ENCODE assay signal across 14 cellular contexts in the genomic region with DNA sequence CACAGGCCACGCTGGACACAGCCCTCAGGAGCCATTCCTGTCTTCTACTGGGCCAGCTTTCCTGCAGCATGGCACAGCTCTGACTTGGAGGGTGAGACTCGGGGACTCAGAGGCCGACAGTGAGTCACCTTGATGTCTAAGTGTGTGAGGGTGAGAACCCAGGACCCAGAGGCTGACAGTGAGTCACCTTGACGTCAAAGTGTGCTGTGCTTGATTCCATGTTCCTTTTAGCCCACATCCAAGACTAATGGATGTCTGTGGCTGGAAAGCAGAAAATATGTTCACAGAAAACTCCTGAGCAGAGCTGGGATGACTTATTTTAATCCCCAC. TPM values are rescaled to one million over a fixed set of nuclear protein-coding genes. Genes with fewer than 3 reads are reported as not detected.
DNase-seq lines count a peak whose midpoint lies in the region; ATAC-seq and TF ChIP-seq lines count a peak whose summit lies in the region.
"Had no signal": no experiment of that assay in that cellular context is flagged by ENCODE, and none has a peak within 500 bp of the region (broad histone marks: within the 10 kb centered on the region; RNA-seq: fewer than 3 reads in every experiment).

No MANE protein-coding gene starts in this region.

- H3K36me3 ChIP-seq in thoracic aorta (no peaks in the 10 kb centered on the region), OCI-LY7 (ENCODE audit: insufficient read depth, low read length) (peaks cover 7% of the 10 kb centered on the region; the same call in 1 of the 2 replicates)
- H3K36me3 ChIP-seq: BE2C had no signal

- no peak for DNase-seq in activated CD8-positive, alpha-beta T cell treated with anti-CD3 and anti-CD28 coated beads for 36 hours
- no peak for DNase-seq in activated CD8-positive, alpha-beta T cell treated with anti-CD3 and anti-CD28 coated beads, Interleukin-2, amount 10 ng/mL, durations not matched to agents 7 days and 5 days
- peak; percentile 63 for DNase-seq in T1000 (lab: John Stamatoyannopoulos, UW)
- DNase-seq in foreskin fibroblast: peak; percentile 86 to 89
- DNase-seq in thoracic aorta (ENCODE audit: low spot score): no peak
- no peak for DNase-seq in sciatic nerve (ENCODE audit: low spot score)
- no peak for DNase-seq in OCI-LY7 (ENCODE audit: low spot score)
- no peak for DNase-seq in left lobe of liver (ENCODE audit: low spot score)
- DNase-seq: activated T-cell treated with anti-CD3 and anti-CD28 coated beads for 4 hours; BE2C; NCI-H2107; stimulated activated CD8-positive, alpha-beta memory T cell treated with anti-CD3 and anti-CD28 coated beads, Interleukin-4, amount 100 ng/mL, for 48 hours had no signal

- no peaks in the 10 kb centered on the region for H3K27me3 ChIP-seq in thoracic aorta (replicated peaks; ENCODE audit: insufficient read depth)
- H3K27me3 ChIP-seq: BE2C had no signal

- H3K4me1 ChIP-seq in thoracic aorta (ENCODE audit: control insufficient read depth in 1 of 2, low read depth in 2 of 2) (peaks cover 13 to 41% of the 10 kb centered on the region in 2 donors), OCI-LY7 (ENCODE audit: insufficient read depth, low read length, poor library complexity, severe bottlenecking) (peaks cover 49% of the 10 kb centered on the region)
- H3K4me1 ChIP-seq: BE2C had no signal

- no TSS peak for BruUV-seq in OCI-LY7 (replicated peaks; lab: Mats Ljungman, UMichigan)

- H3K9me3 ChIP-seq in thoracic aorta (no peaks in the 10 kb centered on the region), OCI-LY7 (ENCODE audit: low read length) (peaks cover 11% of the 10 kb centered on the region; the same call in 1 of the 2 replicates)
- H3K9me3 ChIP-seq: BE2C had no signal

- no peaks in the 10 kb centered on the region for H3K36me3 Mint-ChIP-seq in activated CD8-positive, alpha-beta T cell treated with anti-CD3 and anti-CD28 coated beads for 36 hours (ENCODE audit: low read depth)
- H3K36me3 Mint-ChIP-seq in activated CD8-positive, alpha-beta T cell treated with anti-CD3 and anti-CD28 coated beads, Interleukin-2, amount 10 ng/mL, durations not matched to agents 7 days and 5 days (ENCODE audit: low read depth): no peaks in the 10 kb centered on the region

- H3K9me2 ChIP-seq in OCI-LY7 (ENCODE audit: insufficient read depth, low read length): no peaks in the 10 kb centered on the region

- CTCF ChIA-PET in activated CD8-positive, alpha-beta T cell treated with anti-CD3 and anti-CD28 coated beads for 36 hours (lab: Charles Lee): no interaction called here
- CTCF ChIA-PET in activated CD8-positive, alpha-beta T cell treated with anti-CD3 and anti-CD28 coated beads, Interleukin-2, amount 10 ng/mL, durations not matched to agents 7 days and 5 days (lab: Charles Lee): no interaction called here
- CTCF ChIA-PET in OCI-LY7 (lab: Charles Lee; ENCODE audit: unreplicated experiment): no interaction called here

- no peak overlapping the region for H2AFZ ChIP-seq in OCI-LY7 (ENCODE audit: low read length)

- POLR2A ChIA-PET in activated CD8-positive, alpha-beta T cell treated with anti-CD3 and anti-CD28 coated beads for 36 hours (lab: Charles Lee): no interaction called here
- POLR2A ChIA-PET in activated CD8-positive, alpha-beta T cell treated with anti-CD3 and anti-CD28 coated beads, Interleukin-2, amount 10 ng/mL, durations not matched to agents 7 days and 5 days (lab: Charles Lee): no interaction called here
- POLR2A ChIA-PET in OCI-LY7 (lab: Charles Lee): interaction anchor here (1.0 to 1.1 kb wide), 2 partner anchors 21 to 59 kb away, joined by 3 to 4 read pairs; no protein-coding TSS in a partner anchor

- H3K27ac Mint-ChIP-seq in activated CD8-positive, alpha-beta T cell treated with anti-CD3 and anti-CD28 coated beads for 36 hours: no peak overlapping the region
- no peak overlapping the region for H3K27ac Mint-ChIP-seq in activated CD8-positive, alpha-beta T cell treated with anti-CD3 and anti-CD28 coated beads, Interleukin-2, amount 10 ng/mL, durations not matched to agents 7 days and 5 days

- H3K27me3 Mint-ChIP-seq in activated CD8-positive, alpha-beta T cell treated with anti-CD3 and anti-CD28 coated beads for 36 hours: peaks cover 5% of the 10 kb centered on the region
- H3K27me3 Mint-ChIP-seq in activated CD8-positive, alpha-beta T cell treated with anti-CD3 and anti-CD28 coated beads, Interleukin-2, amount 10 ng/mL, durations not matched to agents 7 days and 5 days (ENCODE audit: low read depth): peaks cover 19% of the 10 kb centered on the region

- no peak overlapping the region for H3K4me2 ChIP-seq in OCI-LY7 (ENCODE audit: low read length)

- peak; percentile 60 for ATAC-seq in activated CD8-positive, alpha-beta T cell treated with anti-CD3 and anti-CD28 coated beads for 36 hours
- ATAC-seq in activated CD8-positive, alpha-beta T cell treated with anti-CD3 and anti-CD28 coated beads, Interleukin-2, amount 10 ng/mL, durations not matched to agents 7 days and 5 days: no peak
- ATAC-seq in thoracic aorta (ENCODE audit: insufficient number of reproducible peaks, low FRiP score, low read depth) (no peak), sciatic nerve (no peak), left lobe of liver (no peak)

- H3K9me3 Mint-ChIP-seq in activated CD8-positive, alpha-beta T cell treated with anti-CD3 and anti-CD28 coated beads for 36 hours: no peaks in the 10 kb centered on the region
- no peaks in the 10 kb centered on the region for H3K9me3 Mint-ChIP-seq in activated CD8-positive, alpha-beta T cell treated with anti-CD3 and anti-CD28 coated beads, Interleukin-2, amount 10 ng/mL, durations not matched to agents 7 days and 5 days (ENCODE audit: insufficient read depth)

- no peaks in the 10 kb centered on the region for H3K79me2 ChIP-seq in OCI-LY7 (ENCODE audit: insufficient read depth, low read depth, low read length)

- no peaks in the 10 kb centered on the region for H3K4me1 Mint-ChIP-seq in activated CD8-positive, alpha-beta T cell treated with anti-CD3 and anti-CD28 coated beads for 36 hours (ENCODE audit: low read depth)
- H3K4me1 Mint-ChIP-seq in activated CD8-positive, alpha-beta T cell treated with anti-CD3 and anti-CD28 coated beads, Interleukin-2, amount 10 ng/mL, durations not matched to agents 7 days and 5 days (ENCODE audit: low read depth): peaks cover 3% of the 10 kb centered on the region

- H3K27ac ChIP-seq in thoracic aorta (peak overlapping the region; percentile 43 to 59), OCI-LY7 (ENCODE audit: low read depth, low read length, poor library complexity, severe bottlenecking) (no peak overlapping the region)
- H3K27ac ChIP-seq: HL-60 had no signal

- no peak overlapping the region for H3K4me3 Mint-ChIP-seq in activated CD8-positive, alpha-beta T cell treated with anti-CD3 and anti-CD28 coated beads for 36 hours
- H3K4me3 Mint-ChIP-seq in activated CD8-positive, alpha-beta T cell treated with anti-CD3 and anti-CD28 coated beads, Interleukin-2, amount 10 ng/mL, durations not matched to agents 7 days and 5 days: no peak overlapping the region

- no peaks in the 10 kb centered on the region for H4K20me1 ChIP-seq in OCI-LY7 (ENCODE audit: insufficient read depth, low read length)

- no peak for TF ChIP-seq CTCF in activated CD8-positive, alpha-beta T cell treated with anti-CD3 and anti-CD28 coated beads for 36 hours (IDR thresholded peaks at IDR 0.05)
- TF ChIP-seq CTCF in foreskin fibroblast (IDR thresholded peaks at IDR 0.05; ENCODE audit: low read depth, low read length): no peak
- no peak for TF ChIP-seq CTCF in thoracic aorta (IDR thresholded peaks at IDR 0.05)
- TF ChIP-seq CTCF in OCI-LY7 (conservative IDR thresholded peaks at IDR 0.05; ENCODE audit: low read length): no peak

- H3K4me3 ChIP-seq in foreskin fibroblast (ENCODE audit: low read depth in 1 of 2, low read length in 2 of 2) (no peak overlapping the region), thoracic aorta (no peak overlapping the region), OCI-LY7 (ENCODE audit: low read depth, low read length, poor library complexity, severe bottlenecking) (no peak overlapping the region)

- intact Hi-C loops in activated CD8-positive, alpha-beta T cell treated with anti-CD3 and anti-CD28 coated beads for 36 hours (cut with micrococcal nuclease): no loop called here
- intact Hi-C loops in sciatic nerve (cut with DNase I) (no loop called here), OCI-LY7 (cut with micrococcal nuclease; ENCODE audit: unreplicated experiment) (no loop called here)

RNA-seq across cellular contexts. Expression of gene FAM170B, which starts 6.0 kb away (rescaled TPM):
- not detected for total RNA-seq in activated CD8-positive, alpha-beta T cell treated with anti-CD3 and anti-CD28 coated beads for 36 hours
- total RNA-seq in activated CD8-positive, alpha-beta T cell treated with anti-CD3 and anti-CD28 coated beads, Interleukin-2, amount 10 ng/mL, durations not matched to agents 7 days and 5 days: not detected
- not detected for total RNA-seq in thoracic aorta
- total RNA-seq in sciatic nerve: not detected
- total RNA-seq in OCI-LY7 (2014; rRNA removed; shearing (Covaris generic)): 0.31 and 0.38 TPM in 2 replicates
- total RNA-seq in OCI-LY7 (2022): 0.23 TPM in 1 of 2 replicates, not detected in the other
- not detected for total RNA-seq in left lobe of liver
- total RNA-seq: pulmonary artery endothelial cell had no signal

RNA-seq across cellular contexts. Expression of gene VSTM4, which starts 24.5 kb away (rescaled TPM):
- under 1 TPM; 0.04 to 0.09 TPM for total RNA-seq in activated CD8-positive, alpha-beta T cell treated with anti-CD3 and anti-CD28 coated beads for 36 hours
- total RNA-seq in activated CD8-positive, alpha-beta T cell treated with anti-CD3 and anti-CD28 coated beads, Interleukin-2, amount 10 ng/mL, durations not matched to agents 7 days and 5 days: not detected
- 10 to 100 TPM; 24.4 to 46.4 TPM for total RNA-seq in thoracic aorta
- 16.4 TPM for total RNA-seq in sciatic nerve
- total RNA-seq in OCI-LY7 (2014; rRNA removed; shearing (Covaris generic)): not detected in 2 replicates
- total RNA-seq in OCI-LY7 (2022): not detected in 2 replicates
- total RNA-seq in left lobe of liver: 2.7 TPM

RNA-seq across cellular contexts. Expression of gene TMEM273, which starts 48.4 kb away (rescaled TPM):
- total RNA-seq in activated CD8-positive, alpha-beta T cell treated with anti-CD3 and anti-CD28 coated beads for 36 hours: 10 to 100 TPM; 16.6 to 19.0 TPM
- total RNA-seq in activated CD8-positive, alpha-beta T cell treated with anti-CD3 and anti-CD28 coated beads, Interleukin-2, amount 10 ng/mL, durations not matched to agents 7 days and 5 days: 10 to 100 TPM; 24.4 to 25.6 TPM
- total RNA-seq in thoracic aorta (10 to 100 TPM in 1 of 2 donors, 1 to 10 TPM in 1; 9.6 to 14.8 TPM), sciatic nerve (35.1 TPM), OCI-LY7 (2022) (0.82 and 1.3 TPM in 2 replicates), left lobe of liver (1.9 TPM)
- total RNA-seq in OCI-LY7 (2014; rRNA removed; shearing (Covaris generic)): 1.8 and 5.0 TPM in 2 replicates

Comparison
In these comparisons a context has a peak if more than half of its experiments do, and no peak if none do; other contexts are left out.
1. DNase-seq: peak in T1000 (single experiment) and foreskin fibroblast (2 of 2); none in activated CD8-positive, alpha-beta T cell treated with anti-CD3 and anti-CD28 coated beads for 36 hours (single experiment), activated CD8-positive, alpha-beta T cell treated with anti-CD3 and anti-CD28 coated beads, Interleukin-2, amount 10 ng/mL, durations not matched to agents 7 days and 5 days (single experiment), thoracic aorta (single experiment), sciatic nerve (single experiment), OCI-LY7 (single experiment) and left lobe of liver (single experiment).